ENCODE assay signal across 8 cellular contexts in genomic region chr22:50186789-50187523, GRCh38. TPM values are rescaled to one million over a fixed set of nuclear protein-coding genes. Genes with fewer than 3 reads are reported as not detected.
A peak's percentile ranks its signal among the peaks of the same experiment; 100 is the strongest.
DNase-seq lines count a peak whose midpoint lies in the region; ATAC-seq, FAIRE-seq and TF ChIP-seq lines count a peak whose summit lies in the region.

No MANE protein-coding gene starts in this region.

- DNase-seq in ELR (ENCODE audit: low read depth) = peak; percentile 50
- peak; percentile 33 for DNase-seq in PC-3
- no peak for DNase-seq in H1 (ENCODE audit: low read depth in 1 of 2, low spot score in 2 of 2)
- DNase-seq in naive thymus-derived CD4-positive, alpha-beta T cell = no peak
- DNase-seq in inferior parietal cortex (ENCODE audit: extremely low spot score) = no peak
- no peak for DNase-seq in NCI-H1930 (lab: John Stamatoyannopoulos, UW)
- no peak for DNase-seq in DMS153 (lab: John Stamatoyannopoulos, UW)

- TF ChIP-seq EP300 in H1 (IDR thresholded peaks at IDR 0.05; ENCODE audit: borderline replicate concordance in 1 of 2, low read depth in 2 of 2, low read length in 2 of 2) = no peak

- POLR2A ChIA-PET in PC-3 (lab: Charles Lee; ENCODE audit: unreplicated experiment) = interaction anchor here (0.5 kb wide), 1 partner anchor 227 kb away, joined by 5 read pairs; the partner anchor contains the start of gene PIM3
- POLR2A ChIA-PET in H1 (lab: Charles Lee; ENCODE audit: partially characterized antibody) = interaction anchor here (1.0 to 1.9 kb wide), 3 partner anchors 11 to 40 kb away, joined by 3 to 5 read pairs (median 4); no protein-coding TSS in a partner anchor
- POLR2A ChIA-PET in naive thymus-derived CD4-positive, alpha-beta T cell (lab: Charles Lee) = interaction anchor here (0.6 to 1.6 kb wide), 4 partner anchors 11 to 434 kb away, joined by 3 to 5 read pairs (median 3); partner anchors contain the start of gene PANX2

- H3K23ac ChIP-seq in H1 (ENCODE audit: insufficient read length) = no peak overlapping the region

- no peak overlapping the region for H3K4ac ChIP-seq in H1 (replicated peaks; ENCODE audit: insufficient read length, low read depth, low read length)

- no peak for ATAC-seq in PC-3
- ATAC-seq in naive thymus-derived CD4-positive, alpha-beta T cell = no peak
- no peak for ATAC-seq in GM18519 (IDR thresholded peaks at IDR 0.05; ENCODE audit: low FRiP score, unreplicated experiment)

- H3K4me1 ChIP-seq in PC-3 (ENCODE audit: insufficient read depth, low read length) (peaks cover 43% of the 10 kb centered on the region), H1 (replicated peaks in 1 of 4; ENCODE audit: control insufficient read depth in 3 of 4, insufficient read depth in 4 of 4, low read length in 3 of 4) (peaks cover 2 to 34% (median 17%) of the 10 kb centered on the region in 4 experiments; a peak in 6 of 7 replicates)
- peaks cover 32 to 36% of the 10 kb centered on the region in 2 donors for H3K4me1 ChIP-seq in naive thymus-derived CD4-positive, alpha-beta T cell (ENCODE audit: control insufficient read depth in 2 of 2, insufficient read depth in 2 of 2, low read length in 2 of 2)

- H3K9me3 ChIP-seq in PC-3 (ENCODE audit: low read length) (no peaks in the 10 kb centered on the region), H1 (ENCODE audit: insufficient read depth in 2 of 2, low read depth in 1 of 2, low read length in 1 of 2) (no peaks in the 10 kb centered on the region)
- H3K9me3 ChIP-seq in naive thymus-derived CD4-positive, alpha-beta T cell (ENCODE audit: control insufficient read depth in 2 of 3, low read length in 3 of 3) = no peaks in the 10 kb centered on the region

- H3K36me3 Mint-ChIP-seq in naive thymus-derived CD4-positive, alpha-beta T cell = peaks cover 0 to 10% (median 0%) of the 10 kb centered on the region in 5 donors

- no peak overlapping the region for H2BK20ac ChIP-seq in H1 (ENCODE audit: low read length)

- H2BK5ac ChIP-seq in H1 (ENCODE audit: low read depth, low read length) = no peak overlapping the region

- peak overlapping the region; percentile 77 for H3K4me3 ChIP-seq in PC-3 (ENCODE audit: low read length)
- H3K4me3 ChIP-seq in H1 (ENCODE audit: extremely low read depth in 1 of 4, insufficient read depth in 2 of 4, low read depth in 3 of 4, low read length in 4 of 4) = peak overlapping the region; percentile 43 to 78 (median 45)
- peak overlapping the region; percentile 68 for H3K4me3 ChIP-seq in naive thymus-derived CD4-positive, alpha-beta T cell (ENCODE audit: low read length)

- no peak overlapping the region for H4K91ac ChIP-seq in H1 (replicated peaks; ENCODE audit: insufficient read length, low read length)

- H2BK12ac ChIP-seq in H1 (ENCODE audit: low read depth, low read length) = no peak overlapping the region

- no peak overlapping the region for H3K56ac ChIP-seq in H1 (replicated peaks; ENCODE audit: insufficient read length, low read depth, low read length)

- H4K20me1 ChIP-seq in PC-3 (ENCODE audit: low read length) = no peaks in the 10 kb centered on the region
- H4K20me1 ChIP-seq in H1 (replicated peaks in 1 of 2; ENCODE audit: control insufficient read depth in 1 of 2, insufficient read depth in 2 of 2, low read length in 2 of 2) = peaks cover 19 to 27% of the 10 kb centered on the region in 2 experiments

- TF ChIP-seq RAD21 in H1 (IDR thresholded peaks at IDR 0.05 in 1 of 2, conservative IDR thresholded peaks at IDR 0.05 in 1 of 2; ENCODE audit: low read depth in 2 of 2, low read length in 2 of 2) = no peak

- H4K5ac ChIP-seq in H1 (ENCODE audit: insufficient read length, low read depth, low read length) = no peak overlapping the region

- H3K18ac ChIP-seq in H1 (ENCODE audit: extremely low read depth, low read length) = no peak overlapping the region

- no peak overlapping the region for H2AK5ac ChIP-seq in H1 (ENCODE audit: low read depth, low read length)

- H4K8ac ChIP-seq in H1 (ENCODE audit: extremely low read depth, insufficient read depth, low read length) = no peak overlapping the region

- peak overlapping the region; percentile 88 to 98 (median 94) for H3K4me3 Mint-ChIP-seq in naive thymus-derived CD4-positive, alpha-beta T cell

- BruUV-seq in PC-3 (replicated peaks; lab: Mats Ljungman, UMichigan) = no TSS peak

- no peak for TF ChIP-seq POLR2A in H1 (IDR thresholded peaks at IDR 0.05; ENCODE audit: control extremely low read depth in 1 of 2, low read depth in 2 of 2, low read length in 2 of 2)

- H2BK120ac ChIP-seq in H1 (replicated peaks; ENCODE audit: low read depth, low read length) = no peak overlapping the region

- peaks cover 15 to 45% (median 32%) of the 10 kb centered on the region in 7 donors for H3K4me1 Mint-ChIP-seq in naive thymus-derived CD4-positive, alpha-beta T cell

- H3K79me1 ChIP-seq in H1 (ENCODE audit: low read depth, low read length) = peaks cover 10% of the 10 kb centered on the region

- FAIRE-seq in H1 (lab: Jason Lieb, UNC) = no peak

- H3K9ac ChIP-seq in PC-3 (ENCODE audit: low read length) (peak overlapping the region; percentile 86), H1 (replicated peaks in 1 of 4; ENCODE audit: extremely low read depth in 1 of 4, low read depth in 3 of 4, low read length in 3 of 4) (peak overlapping the region in 1 of 4 experiments; percentile 30; a peak in 1 of 7 replicates)

- H3K23me2 ChIP-seq in H1 (ENCODE audit: low read depth, low read length) = peaks cover 8% of the 10 kb centered on the region; the same call in 1 of the 2 replicates

- 0 out of 2 replicates have a peak overlapping the region, but pooled peaks have one; percentile 7 for H2AFZ ChIP-seq in PC-3 (ENCODE audit: low read length)
- no peak overlapping the region for H2AFZ ChIP-seq in H1 (ENCODE audit: low read length)

- H3K9me2 ChIP-seq in PC-3 (replicated peaks; ENCODE audit: low read length) = no peaks in the 10 kb centered on the region

- H3K79me2 ChIP-seq in PC-3 (ENCODE audit: low read length) (peaks cover 54% of the 10 kb centered on the region), H1 (ENCODE audit: control insufficient read depth in 1 of 2, insufficient read depth in 2 of 2, low read length in 2 of 2) (peaks cover 0 to 16% of the 10 kb centered on the region in 2 experiments; a peak in 1 of 4 replicates)

- H3K36me3 ChIP-seq in PC-3 (ENCODE audit: low read depth, low read length) (no peaks in the 10 kb centered on the region), H1 (ENCODE audit: control insufficient read depth in 2 of 4, insufficient read depth in 4 of 4, low read length in 3 of 4) (no peaks in the 10 kb centered on the region)
- no peaks in the 10 kb centered on the region for H3K36me3 ChIP-seq in naive thymus-derived CD4-positive, alpha-beta T cell (ENCODE audit: control insufficient read depth in 2 of 3, insufficient read depth in 3 of 3, low read length in 3 of 3)

- 70% methylated on average over 23 of the region's 23 CpGs; no CpG with 5 or more reads in 1 of the 2 experiments for WGBS in H1 (ENCODE audit: extremely low coverage in 1 of 2, insufficient coverage in 1 of 2, insufficient read length in 1 of 2, insufficient replicate concordance in 2 of 2, low coverage in 1 of 2, low lambda C conversion rate in 2 of 2, missing lambda C conversion rate in 1 of 2), 2 experiments

- TF ChIP-seq CTCF in PC-3 (conservative IDR thresholded peaks at IDR 0.05; ENCODE audit: low read depth, low read length) (no peak), H1 (IDR thresholded peaks at IDR 0.05; ENCODE audit: control extremely low read depth in 1 of 3, insufficient read depth in 1 of 3, low read depth in 1 of 3, low read length in 3 of 3) (no peak)

- intact Hi-C loops in PC-3 (cut with micrococcal nuclease) = loop anchor here (1.0 kb wide), 1 partner anchor 38 kb away; no protein-coding TSS in a partner anchor
- intact Hi-C loops in naive thymus-derived CD4-positive, alpha-beta T cell (cut with micrococcal nuclease) = no loop called here

- H3K14ac ChIP-seq in H1 (ENCODE audit: insufficient read length) = no peak overlapping the region

- CTCF ChIA-PET in PC-3 (lab: Charles Lee) = interaction anchor here (0.8 kb wide), 1 partner anchor 72 kb away, joined by 3 read pairs; no protein-coding TSS in a partner anchor
- CTCF ChIA-PET in H1 (lab: Charles Lee; ENCODE audit: partially characterized antibody) = interaction anchor here (0.8 to 1.5 kb wide), 4 partner anchors 16 to 256 kb away, joined by 3 to 5 read pairs (median 3); no protein-coding TSS in a partner anchor
- CTCF ChIA-PET in naive thymus-derived CD4-positive, alpha-beta T cell (lab: Charles Lee) = no interaction called here

- H3F3A ChIP-seq in PC-3 (ENCODE audit: low read length, unreplicated experiment) = no peaks in the 10 kb centered on the region

- H3K27ac Mint-ChIP-seq in naive thymus-derived CD4-positive, alpha-beta T cell = peak overlapping the region; percentile 82 to 98 (median 96)

- peaks cover 0 to 6% (median 0%) of the 10 kb centered on the region in 5 donors for H3K27me3 Mint-ChIP-seq in naive thymus-derived CD4-positive, alpha-beta T cell

- H3K9me3 Mint-ChIP-seq in naive thymus-derived CD4-positive, alpha-beta T cell = no peaks in the 10 kb centered on the region

- peak overlapping the region; percentile 94 for H3K4me2 ChIP-seq in PC-3 (ENCODE audit: low read length)
- peak overlapping the region; percentile 70 to 90 for H3K4me2 ChIP-seq in H1 (ENCODE audit: insufficient read depth in 1 of 2, low read depth in 2 of 2, low read length in 2 of 2)

- H3K27me3 ChIP-seq in PC-3 (ENCODE audit: low read length) = no peaks in the 10 kb centered on the region
- H3K27me3 ChIP-seq in H1 (replicated peaks in 1 of 4; ENCODE audit: control insufficient read depth in 3 of 4, extremely low read depth in 1 of 4, insufficient read depth in 3 of 4, low read length in 3 of 4) = peaks cover 0 to 13% (median 5%) of the 10 kb centered on the region in 4 experiments; a peak in 3 of 7 replicates
- no peaks in the 10 kb centered on the region for H3K27me3 ChIP-seq in naive thymus-derived CD4-positive, alpha-beta T cell (ENCODE audit: control insufficient read depth in 2 of 2, insufficient read depth in 2 of 2, low read length in 2 of 2)

- no peak overlapping the region for H2BK15ac ChIP-seq in H1 (ENCODE audit: low read length)

- H3K27ac ChIP-seq in PC-3 (ENCODE audit: low read length) (peak overlapping the region; percentile 29), H1 (ENCODE audit: low read depth, low read length) (no peak overlapping the region)
- H3K27ac ChIP-seq in naive thymus-derived CD4-positive, alpha-beta T cell (ENCODE audit: low read depth, low read length) = peak overlapping the region; percentile 78

RNA-seq across cellular contexts. Expression of gene TRABD, which starts 1.2 kb away (rescaled TPM):
- total RNA-seq in PC-3 (2014; rRNA removed) = 53.4 and 59.8 TPM in 2 replicates
- 57.5 and 60.0 TPM in 2 replicates for total RNA-seq in H1 (2021; fragmentation: NEBNext Ultra II Directional; extraction: Animal tissue kit (Norgen Biotek cat#: 25700))
- 44.2 and 88.8 TPM in 2 replicates for polyA plus RNA-seq in H1 (2011; rRNA removed)
- polyA plus RNA-seq in H1 (2011; cell fraction: cytosol; rRNA removed) = 59.7 TPM
- 170 TPM for polyA plus RNA-seq in H1 (2011; cell fraction: nucleus; rRNA removed)
- 38.3 to 63.0 TPM (median 60.8 TPM) in 4 replicates for polyA plus RNA-seq in H1 (2012, experiment 1 of 2)
- 46.4 TPM for polyA plus RNA-seq in H1 (2012, experiment 2 of 2)
- 46.6 TPM for polyA plus RNA-seq in H1 (2013, experiment 1 of 2)
- 45.5 TPM for polyA plus RNA-seq in H1 (2013, experiment 2 of 2)
- polyA minus RNA-seq in H1 (2011; rRNA and poly(A)+ RNA removed) = 17.2 and 19.0 TPM in 2 replicates
- 23.3 TPM for polyA minus RNA-seq in H1 (2011; cell fraction: cytosol; rRNA and poly(A)+ RNA removed)
- polyA minus RNA-seq in H1 (2011; cell fraction: nucleus; rRNA and poly(A)+ RNA removed) = 30.3 TPM
- 100 to 1,000 TPM; 106 to 157 (median 124) TPM for total RNA-seq in naive thymus-derived CD4-positive, alpha-beta T cell
- 10 to 100 TPM; 29.4 to 50.0 TPM for polyA plus RNA-seq in naive thymus-derived CD4-positive, alpha-beta T cell

RNA-seq across cellular contexts. Expression of gene SELENOO, which starts 13.9 kb away (rescaled TPM):
- total RNA-seq in PC-3 (2014; rRNA removed) = 32.8 and 37.4 TPM in 2 replicates
- total RNA-seq in H1 (2021; fragmentation: NEBNext Ultra II Directional; extraction: Animal tissue kit (Norgen Biotek cat#: 25700)) = 16.8 and 18.6 TPM in 2 replicates
- polyA plus RNA-seq in H1 (2011; rRNA removed) = 25.1 and 34.1 TPM in 2 replicates
- polyA plus RNA-seq in H1 (2011; cell fraction: cytosol; rRNA removed) = 30.9 TPM
- 69.8 TPM for polyA plus RNA-seq in H1 (2011; cell fraction: nucleus; rRNA removed)
- 12.9 to 24.6 TPM (median 20.6 TPM) in 4 replicates for polyA plus RNA-seq in H1 (2012, experiment 1 of 2)
- 13.2 TPM for polyA plus RNA-seq in H1 (2012, experiment 2 of 2)
- polyA plus RNA-seq in H1 (2013, experiment 1 of 2) = 16.6 TPM
- polyA plus RNA-seq in H1 (2013, experiment 2 of 2) = 14.1 TPM
- polyA minus RNA-seq in H1 (2011; rRNA and poly(A)+ RNA removed) = 6.4 and 7.1 TPM in 2 replicates
- polyA minus RNA-seq in H1 (2011; cell fraction: cytosol; rRNA and poly(A)+ RNA removed) = 6.4 TPM
- 9.8 TPM for polyA minus RNA-seq in H1 (2011; cell fraction: nucleus; rRNA and poly(A)+ RNA removed)
- 10 to 100 TPM; 26.7 to 36.6 (median 32.4) TPM for total RNA-seq in naive thymus-derived CD4-positive, alpha-beta T cell
- 1 to 10 TPM; 3.4 to 5.9 TPM for polyA plus RNA-seq in naive thymus-derived CD4-positive, alpha-beta T cell

RNA-seq across cellular contexts. Expression of gene PANX2, which starts 16.4 kb away (rescaled TPM):
- total RNA-seq in PC-3 (2014; rRNA removed) = 9.4 and 11.9 TPM in 2 replicates
- 5.0 and 5.4 TPM in 2 replicates for total RNA-seq in H1 (2021; fragmentation: NEBNext Ultra II Directional; extraction: Animal tissue kit (Norgen Biotek cat#: 25700))
- polyA plus RNA-seq in H1 (2011; rRNA removed) = 3.5 and 6.0 TPM in 2 replicates
- 4.2 TPM for polyA plus RNA-seq in H1 (2011; cell fraction: cytosol; rRNA removed)
- polyA plus RNA-seq in H1 (2011; cell fraction: nucleus; rRNA removed) = 8.3 TPM
- polyA plus RNA-seq in H1 (2012, experiment 1 of 2) = 3.9 to 6.9 TPM (median 5.9 TPM) in 4 replicates
- polyA plus RNA-seq in H1 (2012, experiment 2 of 2) = 4.1 TPM
- polyA plus RNA-seq in H1 (2013, experiment 1 of 2) = 4.8 TPM
- polyA plus RNA-seq in H1 (2013, experiment 2 of 2) = 5.1 TPM
- polyA minus RNA-seq in H1 (2011; rRNA and poly(A)+ RNA removed) = 0.78 and 0.91 TPM in 2 replicates
- 2.8 TPM for polyA minus RNA-seq in H1 (2011; cell fraction: cytosol; rRNA and poly(A)+ RNA removed)
- 2.8 TPM for polyA minus RNA-seq in H1 (2011; cell fraction: nucleus; rRNA and poly(A)+ RNA removed)
- 1 to 10 TPM in 1 of 5 experiments, under 1 TPM in 2, not detected in 2; 0.27 to 2.0 (median 0.66) TPM for total RNA-seq in naive thymus-derived CD4-positive, alpha-beta T cell
- not detected for polyA plus RNA-seq in naive thymus-derived CD4-positive, alpha-beta T cell

RNA-seq across cellular contexts. Expression of gene TUBGCP6, which starts 57.9 kb away (rescaled TPM):
- total RNA-seq in PC-3 (2014; rRNA removed) = 32.1 and 39.5 TPM in 2 replicates
- 23.5 and 24.7 TPM in 2 replicates for total RNA-seq in H1 (2021; fragmentation: NEBNext Ultra II Directional; extraction: Animal tissue kit (Norgen Biotek cat#: 25700))
- polyA plus RNA-seq in H1 (2011; rRNA removed) = 24.2 and 33.6 TPM in 2 replicates
- polyA plus RNA-seq in H1 (2011; cell fraction: cytosol; rRNA removed) = 23.5 TPM
- 176 TPM for polyA plus RNA-seq in H1 (2011; cell fraction: nucleus; rRNA removed)
- 18.5 to 28.4 TPM (median 26.1 TPM) in 4 replicates for polyA plus RNA-seq in H1 (2012, experiment 1 of 2)
- polyA plus RNA-seq in H1 (2012, experiment 2 of 2) = 17.2 TPM
- polyA plus RNA-seq in H1 (2013, experiment 1 of 2) = 14.6 TPM
- 13.0 TPM for polyA plus RNA-seq in H1 (2013, experiment 2 of 2)
- 14.8 and 14.9 TPM in 2 replicates for polyA minus RNA-seq in H1 (2011; rRNA and poly(A)+ RNA removed)
- polyA minus RNA-seq in H1 (2011; cell fraction: cytosol; rRNA and poly(A)+ RNA removed) = 13.8 TPM
- polyA minus RNA-seq in H1 (2011; cell fraction: nucleus; rRNA and poly(A)+ RNA removed) = 34.9 TPM
- total RNA-seq in naive thymus-derived CD4-positive, alpha-beta T cell = 100 to 1,000 TPM in 4 of 5 experiments, 10 to 100 TPM in 1; 67.8 to 146 (median 134) TPM
- polyA plus RNA-seq in naive thymus-derived CD4-positive, alpha-beta T cell = 10 to 100 TPM; 15.2 to 28.4 TPM

Comparison
In these comparisons a context has a peak if more than half of its experiments do, and no peak if none do; other contexts are left out.
1. DNase-seq: peak in ELR (single experiment) and PC-3 (single experiment); none in H1 (0 of 2), naive thymus-derived CD4-positive, alpha-beta T cell (0 of 9), inferior parietal cortex (single experiment), NCI-H1930 (0 of 2) and DMS153 (single experiment).
2. Peak in every context shown above with its lines, with median percentiles within 50 percentile points of each other: H3K4me3 ChIP-seq.